In the genomic region with DNA sequence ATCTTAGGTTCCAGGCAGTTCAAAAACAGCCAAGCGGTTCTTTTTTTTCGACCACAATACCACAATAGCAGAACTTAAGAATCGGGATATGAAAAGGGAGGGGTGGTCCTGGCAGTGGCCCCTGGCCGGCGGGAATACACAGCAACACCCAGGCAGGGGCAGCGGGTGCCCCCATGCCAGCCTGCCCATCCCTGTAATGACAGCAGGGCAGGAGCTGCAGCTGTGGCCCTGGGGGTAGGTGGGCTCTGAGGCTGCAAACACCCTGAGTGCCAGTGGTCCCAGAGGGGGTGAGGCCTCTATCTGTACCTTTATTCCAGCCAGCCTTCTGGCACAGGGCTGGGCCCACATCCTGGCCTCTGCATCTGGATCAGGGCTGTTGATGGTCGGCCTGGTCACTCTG, we compare ENCODE assay signal across 25 cellular contexts.
"Had no signal": no experiment of that assay in that cellular context is flagged by ENCODE, and none has a peak within 500 bp of the region (broad histone marks: within the 10 kb centered on the region; RNA-seq: fewer than 3 reads in every experiment).

No MANE protein-coding gene starts in this region.

- H3K4me3 ChIP-seq: esophagus squamous epithelium, left lung, mucosa of descending colon, smooth muscle cell had no signal

- H3K9me3 ChIP-seq: mucosa of descending colon, neutrophil had no signal

- H3K27me3 Mint-ChIP-seq: activated CD4-positive, alpha-beta memory T cell treated with anti-CD3 and anti-CD28 coated beads, Interleukin-2, amount 10 ng/mL, durations not matched to agents 7 days and 5 days; activated CD4-positive, alpha-beta T cell treated with anti-CD3 and anti-CD28 coated beads, Interleukin-2, amount 10 ng/mL, durations not matched to agents 7 days and 5 days; activated T-cell treated with anti-CD3 and anti-CD28 coated beads, Interleukin-2, amount 50 U/mL, for 24 hours; activated T-helper 17 cell treated with anti-CD3 and anti-CD28 coated beads, Interleukin-2, amount 50 U/mL, for 72 hours; dendritic cell treated with granulocyte-macrophage colony-stimulating factor and Interleukin-4, amounts not matched to agents 40 ng/mL and 50 ng/mL, for 4 days; type B pancreatic cell had no signal

- H3K36me3 ChIP-seq: esophagus squamous epithelium, left lung, neutrophil had no signal

- DNase-seq: activated CD4-positive, alpha-beta memory T cell treated with anti-CD3 and anti-CD28 coated beads, Interleukin-2, amount 10 ng/mL, durations not matched to agents 7 days and 5 days; activated CD4-positive, alpha-beta T cell treated with anti-CD3 and anti-CD28 coated beads for 1 hour; activated CD4-positive, alpha-beta T cell treated with anti-CD3 and anti-CD28 coated beads, Interleukin-2, amount 10 ng/mL, durations not matched to agents 7 days and 5 days; activated CD8-positive, alpha-beta memory T cell treated with anti-CD3 and anti-CD28 coated beads, Interleukin-2, amount 50 U/mL, for 48 hours; activated gamma-delta T cell treated with Interleukin-2 at 50 U/mL for 16 hours; activated naive CD4-positive, alpha-beta T cell treated with anti-CD3 and anti-CD28 coated beads, Interleukin-2, amount 50 U/mL, for 16 hours; activated T-cell treated with anti-CD3 and anti-CD28 coated beads, Interleukin-2, amount 50 U/mL, for 24 hours; amniotic stem cell; central memory CD4-positive, alpha-beta T cell; esophagus squamous epithelium; foreskin melanocyte; mucosa of descending colon; retina; stimulated activated CD4-positive, alpha-beta T cell treated with anti-CD3 and anti-CD28 coated beads, Interleukin-15, amount 100 ng/mL, for 24 hours; stimulated activated CD4-positive, alpha-beta T cell treated with anti-CD3 and anti-CD28 coated beads, Interleukin-2, amount 100 ng/mL, for 24 hours; stimulated activated naive CD4-positive, alpha-beta T cell treated with Interleukin-2 at 50 U/mL for 16 hours; T-helper 2 cell had no signal

- H3K9me3 Mint-ChIP-seq: activated CD4-positive, alpha-beta T cell treated with anti-CD3 and anti-CD28 coated beads, Interleukin-2, amount 10 ng/mL, durations not matched to agents 7 days and 5 days; activated T-cell treated with anti-CD3 and anti-CD28 coated beads, Interleukin-2, amount 50 U/mL, for 24 hours; type B pancreatic cell; WTC11 had no signal

- H3K27ac ChIP-seq: esophagus squamous epithelium, left lung, neutrophil had no signal

- H3K27ac Mint-ChIP-seq: activated CD4-positive, alpha-beta memory T cell treated with anti-CD3 and anti-CD28 coated beads, Interleukin-2, amount 10 ng/mL, durations not matched to agents 7 days and 5 days; activated CD4-positive, alpha-beta T cell treated with anti-CD3 and anti-CD28 coated beads, Interleukin-2, amount 10 ng/mL, durations not matched to agents 7 days and 5 days; activated T-cell treated with anti-CD3 and anti-CD28 coated beads, Interleukin-2, amount 50 U/mL, for 24 hours; activated T-helper 17 cell treated with anti-CD3 and anti-CD28 coated beads, Interleukin-2, amount 50 U/mL, for 72 hours; dendritic cell treated with granulocyte-macrophage colony-stimulating factor and Interleukin-4, amounts not matched to agents 40 ng/mL and 50 ng/mL, for 4 days; nephron; type B pancreatic cell; WTC11 had no signal

- ATAC-seq: activated T-helper 17 cell treated with anti-CD3 and anti-CD28 coated beads, Interleukin-2, amount 50 U/mL, for 72 hours; left lung; WTC11 had no signal

- H3K4me3 Mint-ChIP-seq: activated CD4-positive, alpha-beta memory T cell treated with anti-CD3 and anti-CD28 coated beads, Interleukin-2, amount 10 ng/mL, durations not matched to agents 7 days and 5 days; activated CD4-positive, alpha-beta T cell treated with anti-CD3 and anti-CD28 coated beads, Interleukin-2, amount 10 ng/mL, durations not matched to agents 7 days and 5 days; activated T-cell treated with anti-CD3 and anti-CD28 coated beads, Interleukin-2, amount 50 U/mL, for 24 hours; activated T-helper 17 cell treated with anti-CD3 and anti-CD28 coated beads, Interleukin-2, amount 50 U/mL, for 72 hours; dendritic cell treated with granulocyte-macrophage colony-stimulating factor and Interleukin-4, amounts not matched to agents 40 ng/mL and 50 ng/mL, for 4 days; nephron; type B pancreatic cell; WTC11 had no signal

- H3K4me1 ChIP-seq: esophagus squamous epithelium, left lung had no signal

- H3K4me1 Mint-ChIP-seq: activated CD4-positive, alpha-beta memory T cell treated with anti-CD3 and anti-CD28 coated beads, Interleukin-2, amount 10 ng/mL, durations not matched to agents 7 days and 5 days; activated CD4-positive, alpha-beta T cell treated with anti-CD3 and anti-CD28 coated beads, Interleukin-2, amount 10 ng/mL, durations not matched to agents 7 days and 5 days; activated T-helper 17 cell treated with anti-CD3 and anti-CD28 coated beads, Interleukin-2, amount 50 U/mL, for 72 hours; nephron had no signal

- H3K27me3 ChIP-seq: esophagus squamous epithelium, left lung, neutrophil had no signal

- H3K36me3 Mint-ChIP-seq: type B pancreatic cell, WTC11 had no signal

- H3K4me2 ChIP-seq: smooth muscle cell had no signal
